ENCODE assay signal across 9 cellular contexts in the genomic region with DNA sequence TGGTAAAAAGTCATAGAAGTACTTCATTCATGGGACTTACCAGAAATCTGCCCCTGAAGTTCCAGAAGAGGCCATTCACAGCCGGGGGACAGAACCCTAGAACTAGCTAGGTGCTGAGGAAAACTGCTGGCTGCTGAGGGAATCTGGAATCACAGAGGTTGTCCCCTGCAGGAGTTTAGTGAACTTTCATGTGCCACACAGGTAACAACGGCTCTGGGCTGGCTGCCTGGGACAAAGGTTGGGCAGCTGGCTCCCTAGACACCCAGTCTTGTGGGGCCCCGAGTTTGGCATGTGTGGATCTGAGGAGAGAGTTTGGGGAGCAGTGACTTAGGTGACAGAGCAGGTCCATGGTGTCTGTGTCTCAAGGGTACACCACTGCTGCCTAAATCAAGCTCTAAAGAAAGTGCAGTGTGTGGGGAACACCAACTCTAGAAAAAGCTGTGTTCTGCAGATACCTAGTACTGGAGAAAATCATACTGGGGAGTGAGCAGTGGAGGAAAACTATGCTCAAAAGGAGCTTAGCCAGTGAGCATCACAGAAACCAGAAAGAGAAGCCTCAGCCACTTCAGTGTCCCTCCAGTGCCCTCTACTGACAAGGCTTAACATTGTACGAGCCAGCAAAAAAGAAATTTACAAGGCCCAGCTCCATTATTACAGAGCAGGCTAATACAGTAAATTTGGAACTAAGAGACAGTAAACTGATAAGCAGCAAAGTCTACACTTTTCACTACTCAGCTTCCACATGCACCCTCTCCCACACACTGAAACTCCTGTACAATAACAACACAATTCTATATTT. TPM values are rescaled to one million over a fixed set of nuclear protein-coding genes. Genes with fewer than 3 reads are reported as not detected.
A peak's percentile ranks its signal among the peaks of the same experiment; 100 is the strongest.
DNase-seq lines count a peak whose midpoint lies in the region; ATAC-seq, FAIRE-seq and TF ChIP-seq lines count a peak whose summit lies in the region.
"Had no signal": no experiment of that assay in that cellular context is flagged by ENCODE, and none has a peak within 500 bp of the region (broad histone marks: within the 10 kb centered on the region; RNA-seq: fewer than 3 reads in every experiment).

No MANE protein-coding gene starts in this region.

- peak; percentile 25 to 27 for DNase-seq in NCI-H2081 (lab: John Stamatoyannopoulos, UW)
- no peak for DNase-seq in NCI-H2081 treated with DMSO at 0.1 percent for 48 hours (lab: John Stamatoyannopoulos, UW)
- peak in 2 of 4 experiments; percentile 12 to 14 for DNase-seq in K562 (ENCODE audit: extremely low read depth in 1 of 4, low spot score in 3 of 4)
- DNase-seq in natural killer cell, result no peak
- no peak for DNase-seq in islet precursor cell
- no peak for DNase-seq in activated T-cell treated with anti-CD3 and anti-CD28 coated beads for 4 hours
- DNase-seq in H54 (ENCODE audit: insufficient read length, low spot score), result no peak
- DNase-seq: stimulated activated CD4-positive, alpha-beta T cell treated with anti-CD3 and anti-CD28 coated beads, Interleukin-1b, Interleukin-23, amount 100 ng/mL, for 48 hours had no signal

- peak overlapping the region; percentile 85 to 86 for H3K27ac Mint-ChIP-seq in natural killer cell

- no peaks in the 10 kb centered on the region for H3K9me1 ChIP-seq in K562 (ENCODE audit: control insufficient read depth, insufficient read depth, low read length)

- H4K20me1 ChIP-seq in K562 (replicated peaks; ENCODE audit: control insufficient read depth, insufficient read depth, low read length), result no peaks in the 10 kb centered on the region

- no peak overlapping the region for H3K4me2 ChIP-seq in K562 (ENCODE audit: insufficient read depth, low read length)

- peaks cover 57 to 68% of the 10 kb centered on the region in 2 donors for H3K4me1 Mint-ChIP-seq in natural killer cell

- no TSS peak for BruUV-seq in K562 (replicated peaks; lab: Mats Ljungman, UMichigan)

- no peak overlapping the region for H3K9ac ChIP-seq in K562 (ENCODE audit: insufficient read depth in 1 of 2, low read depth in 2 of 2, low read length in 2 of 2)

- TF ChIP-seq EP300 in K562 (IDR thresholded peaks at IDR 0.05; ENCODE audit: low read length), result no peak

- 0% methylated on average over 4 of the region's 4 CpGs for WGBS in K562 (ENCODE audit: insufficient coverage, low coverage, missing lambda C conversion rate)

- no peaks in the 10 kb centered on the region for H3K4me1 ChIP-seq in K562 (replicated peaks in 1 of 2; ENCODE audit: control insufficient read depth in 2 of 2, insufficient read depth in 2 of 2, low read length in 2 of 2)

- FAIRE-seq in K562 (lab: Jason Lieb, UNC) (peak; percentile 32), H54 (lab: Jason Lieb, UNC) (no peak)

- H3K9me3 ChIP-seq in K562 (replicated peaks; ENCODE audit: control insufficient read depth, insufficient read depth, low read depth, low read length), result no peaks in the 10 kb centered on the region; the same call in 1 of the 2 replicates

- no peaks in the 10 kb centered on the region for H3K79me2 ChIP-seq in K562 (ENCODE audit: control insufficient read depth, insufficient read depth, low read length)

- no peaks in the 10 kb centered on the region for H3K36me3 ChIP-seq in K562 (ENCODE audit: control insufficient read depth, insufficient read depth, low read length)

- H3K27me3 ChIP-seq in K562 (ENCODE audit: control insufficient read depth in 2 of 2, insufficient read depth in 2 of 2, low read length in 2 of 2), result no peaks in the 10 kb centered on the region

- POLR2A ChIA-PET in K562 (lab: Yijun Ruan, JAX), result no interaction called here

- peak in 1 of 2 experiments; percentile 40; a peak in 2 of 4 replicates for TF ChIP-seq RAD21 in K562 (CRISPR knock-in tag; conservative IDR thresholded peaks at IDR 0.05 in 1 of 2, IDR thresholded peaks at IDR 0.05 in 1 of 2)

- no peak overlapping the region for H3K27ac ChIP-seq in K562 (ENCODE audit: extremely low read depth, low read depth, low read length)

- ATAC-seq in HG03439 (IDR thresholded peaks at IDR 0.05; ENCODE audit: unreplicated experiment) (peak; percentile 64), K562 (peak; percentile 69; the same call in 1 of the 3 replicates), natural killer cell (peak in 1 of 3 donors; percentile 26)

- peak in 2 of 3 experiments; percentile 37 to 41; a peak in 3 of 6 replicates for TF ChIP-seq CTCF in K562 (IDR thresholded peaks at IDR 0.05 in 2 of 3, conservative IDR thresholded peaks at IDR 0.05 in 1 of 3; ENCODE audit: insufficient read depth in 2 of 3, low read depth in 1 of 3, low read length in 3 of 3)
- TF ChIP-seq CTCF in natural killer cell (IDR thresholded peaks at IDR 0.05), result no peak

- CTCF ChIA-PET in K562 (lab: Yijun Ruan, JAX; ENCODE audit: low intra/inter-chr PET ratio), result interaction anchor here (0.6 kb wide), 1 partner anchor 83 kb away, joined by 3 read pairs; no protein-coding TSS in a partner anchor

- H3K4me3 ChIP-seq in K562, result no peak overlapping the region

- H2AFZ ChIP-seq in K562 (ENCODE audit: low read depth, low read length), result no peak overlapping the region

- intact Hi-C loops in K562 (cut with micrococcal nuclease) (loop anchor here (10.0 kb wide), 1 partner anchor 364 kb away; no protein-coding TSS in a partner anchor), natural killer cell (cut with micrococcal nuclease) (no loop called here)

- TF ChIP-seq POLR2A in K562 (conservative IDR thresholded peaks at IDR 0.05) (no peak), H54 (IDR thresholded peaks at IDR 0.05; ENCODE audit: low read depth, low read length) (no peak)

- no peak overlapping the region for H3K4me3 Mint-ChIP-seq in natural killer cell

- in situ Hi-C loops in K562 (cut with MboI), result no loop called here

- H3K9me3 Mint-ChIP-seq in natural killer cell, result peaks cover 0 to 2% of the 10 kb centered on the region in 2 donors

- no peaks in the 10 kb centered on the region for H3K27me3 Mint-ChIP-seq in natural killer cell (ENCODE audit: low read depth in 2 of 2)

- peaks cover 6% of the 10 kb centered on the region for H3K36me3 Mint-ChIP-seq in natural killer cell

TF ChIP-seq in K562, 482 proteins besides CTCF, POLR2A, EP300 and RAD21 (continues in another document):
- no peak for TF ChIP-seq SMARCC2 (IDR thresholded peaks at IDR 0.05; ENCODE audit: low read depth)
- TF ChIP-seq TSHZ1 (CRISPR knock-in tag; IDR thresholded peaks at IDR 0.05), result no peak
- TF ChIP-seq C11orf30 (IDR thresholded peaks at IDR 0.05; ENCODE audit: low read depth), result no peak
- TF ChIP-seq CXXC5 (CRISPR knock-in tag; IDR thresholded peaks at IDR 0.05), result no peak
- TF ChIP-seq RBM39 (optimal IDR thresholded peaks at IDR 0.05; ENCODE audit: low read depth, low read length), result no peak
- TF ChIP-seq ZNF224 (CRISPR knock-in tag; IDR thresholded peaks at IDR 0.05), result no peak

RNA-seq across cellular contexts. Expression of gene GALNT3, which starts 15.2 kb away (rescaled TPM):
- total RNA-seq in K562 (2011; cell fraction: chromatin; rRNA removed; ENCODE audit: low replicate concordance), result not detected in 2 replicates
- total RNA-seq in K562 (2011; cell fraction: nucleolus; rRNA removed), result not detected in 2 replicates
- not detected in 2 replicates for total RNA-seq in K562 (2011; cell fraction: nucleoplasm; rRNA removed)
- total RNA-seq in K562 (2014; rRNA removed), result not detected in 2 replicates
- not detected in 2 replicates for total RNA-seq in K562 (2014; rRNA removed; fragmentation: Illumina TruSeq; extraction: Trizol)
- not detected in 2 replicates for total RNA-seq in K562 (2015; rRNA removed; fragmentation: Illumina TruSeq; extraction: Trizol)
- total RNA-seq in K562 (2021), result 0.13 and 0.29 TPM in 2 replicates
- polyA plus RNA-seq in K562 (2011; rRNA removed), result 0.11 TPM in 1 of 2 replicates, not detected in the other
- polyA plus RNA-seq in K562 (2011; cell fraction: cytosol; rRNA removed), result not detected in 2 replicates
- polyA plus RNA-seq in K562 (2011; cell fraction: nucleus; rRNA removed), result 0.07 TPM in 1 of 2 replicates, not detected in the other
- polyA plus RNA-seq in K562 (2012), result 0.08 TPM in 1 of 2 replicates, not detected in the other
- 0.06 TPM in 1 of 2 replicates, not detected in the other for polyA plus RNA-seq in K562 (2014; fragmentation: Illumina TruSeq; extraction: Trizol)
- under 1 TPM in 1 of 2 experiments, not detected in 1; 0.03 TPM for polyA plus RNA-seq in K562 (2014; fragmentation: Nextera tagmentation; extraction: Ambion mirVana)
- 0.05 TPM in 1 of 2 replicates, not detected in the other for polyA plus RNA-seq in K562 (2014; rRNA removed)
- not detected in 2 replicates for polyA minus RNA-seq in K562 (2011; rRNA and poly(A)+ RNA removed)
- not detected in 2 replicates for polyA minus RNA-seq in K562 (2011; cell fraction: cytosol; rRNA and poly(A)+ RNA removed)
- polyA minus RNA-seq in K562 (2011; cell fraction: nucleus; rRNA and poly(A)+ RNA removed), result not detected in 2 replicates
- 10 to 100 TPM; 42.9 to 52.7 (median 47.4) TPM for total RNA-seq in natural killer cell

Comparison
In these comparisons a context has a peak if more than half of its experiments do, and no peak if none do; other contexts are left out.
1. DNase-seq: peak in NCI-H2081 (2 of 2); none in NCI-H2081 treated with DMSO at 0.1 percent for 48 hours (single experiment), natural killer cell (single experiment), islet precursor cell (single experiment), activated T-cell treated with anti-CD3 and anti-CD28 coated beads for 4 hours (single experiment) and H54 (single experiment).
2. RNA of gene GALNT3, which starts 15.2 kb away (total RNA-seq): 42.9 to 52.7 TPM in natural killer cell; 0.13 to 0.29 TPM in K562; every median in the first group is over 10 times any median in the second.